30 cellular contexts compared by ENCODE assay signal in the genomic region with DNA sequence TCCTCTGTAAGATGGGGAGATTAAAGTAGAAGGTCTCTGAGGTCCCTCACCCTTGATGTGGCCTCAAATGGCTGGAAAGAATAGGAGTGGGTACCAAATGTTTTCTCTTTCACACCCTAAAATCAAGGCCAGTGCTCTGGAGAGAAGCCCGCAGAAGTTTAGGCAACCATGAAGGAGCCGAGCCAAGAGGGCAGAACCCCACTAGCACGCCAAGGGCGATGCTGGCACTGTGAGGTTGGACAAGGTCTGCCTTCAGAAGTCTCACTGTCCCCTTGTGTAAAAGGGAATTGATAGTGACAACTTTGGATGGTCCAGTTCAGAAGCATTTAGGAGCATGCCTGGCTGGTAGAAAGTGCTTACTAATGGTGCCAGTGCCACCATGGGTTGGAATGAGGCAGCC. TPM values are rescaled to one million over a fixed set of nuclear protein-coding genes. Genes with fewer than 3 reads are reported as not detected.
"Had no signal": no experiment of that assay in that cellular context is flagged by ENCODE, and none has a peak within 500 bp of the region (broad histone marks: within the 10 kb centered on the region; RNA-seq: fewer than 3 reads in every experiment).

No MANE protein-coding gene starts in this region.

- FAIRE-seq: TTC549 had no signal

- H3K27ac ChIP-seq: brain microvascular endothelial cell, colonic mucosa, SJSA1 had no signal

- H3K36me3 ChIP-seq: brain microvascular endothelial cell, colonic mucosa, SJSA1 had no signal

- H3K4me3 ChIP-seq: colonic mucosa, SJSA1 had no signal

- H3K9ac ChIP-seq: SK-N-SH had no signal

- H3K4me1 ChIP-seq: colonic mucosa, SJSA1 had no signal

- H3K9me3 Mint-ChIP-seq: activated T-cell treated with anti-CD3 and anti-CD28 coated beads, Interleukin-2, amount 50 U/mL, for 72 hours; activated T-helper 17 cell treated with anti-CD3 and anti-CD28 coated beads, Interleukin-2, amount 50 U/mL, for 72 hours; central memory CD8-positive, alpha-beta T cell; T-helper 1 cell treated with Interleukin-12 subunit alpha and Interleukin-12 subunit beta and Interleukin-4 antibody, amounts not matched to agents 30 μg/mL and 1 μg/mL, for 36 hours; T-helper 2 cell treated with Interferon-gamma antibody and Interleukin-4, amounts not matched to agents 5 μg/mL and 100 μg/mL, for 36 hours had no signal

- H3K9me3 ChIP-seq: colonic mucosa, SJSA1, SK-N-SH had no signal

- H3K4me1 Mint-ChIP-seq: activated T-helper 17 cell treated with anti-CD3 and anti-CD28 coated beads, Interleukin-2, amount 50 U/mL, for 72 hours; central memory CD8-positive, alpha-beta T cell had no signal

- H3K27ac Mint-ChIP-seq: activated T-cell treated with anti-CD3 and anti-CD28 coated beads, Interleukin-2, amount 50 U/mL, for 72 hours; activated T-helper 17 cell treated with anti-CD3 and anti-CD28 coated beads, Interleukin-2, amount 50 U/mL, for 72 hours; T-helper 1 cell treated with Interleukin-12 subunit alpha and Interleukin-12 subunit beta and Interleukin-4 antibody, amounts not matched to agents 30 μg/mL and 1 μg/mL, for 36 hours; T-helper 2 cell treated with Interferon-gamma antibody and Interleukin-4, amounts not matched to agents 5 μg/mL and 100 μg/mL, for 36 hours had no signal

- H3K4me3 Mint-ChIP-seq: activated T-cell treated with anti-CD3 and anti-CD28 coated beads, Interleukin-2, amount 50 U/mL, for 72 hours; activated T-helper 17 cell treated with anti-CD3 and anti-CD28 coated beads, Interleukin-2, amount 50 U/mL, for 72 hours; central memory CD8-positive, alpha-beta T cell; T-helper 1 cell treated with Interleukin-12 subunit alpha and Interleukin-12 subunit beta and Interleukin-4 antibody, amounts not matched to agents 30 μg/mL and 1 μg/mL, for 36 hours; T-helper 2 cell treated with Interferon-gamma antibody and Interleukin-4, amounts not matched to agents 5 μg/mL and 100 μg/mL, for 36 hours had no signal

- H3K27me3 ChIP-seq: brain microvascular endothelial cell, colonic mucosa had no signal

- DNase-seq: activated CD4-positive, alpha-beta T cell treated with anti-CD3 and anti-CD28 coated beads, Interleukin-2, amount 50 U/mL, for 1 hour; activated effector memory CD4-positive, alpha-beta T cell treated with anti-CD3 and anti-CD28 coated beads, Interleukin-2, amount 50 U/mL, for 16 hours; activated naive CD4-positive, alpha-beta T cell; activated naive CD4-positive, alpha-beta T cell treated with anti-CD3 and anti-CD28 coated beads, Interleukin-2, amount 50 U/mL, for 16 hours; activated T-cell treated with anti-CD3 and anti-CD28 coated beads, Interleukin-2, amount 50 U/mL, for 1 hour; activated T-cell treated with anti-CD3 and anti-CD28 coated beads, Interleukin-2, amount 50 U/mL, for 72 hours; brain microvascular endothelial cell; colonic mucosa; NCI-H1105; NCI-H1417 treated with DMSO at 0.1 percent for 48 hours; NCI-H187 treated with DMSO at 0.1 percent for 48 hours; NCI-H2081; NCI-H2171 treated with DMSO at 0.1 percent for 48 hours; NCI-H2227 treated with DMSO at 0.1 percent for 48 hours; NCI-H446; NCI-H524; NCI-H69; NCI-H82; SHP77 treated with DMSO at 0.1 percent for 48 hours; SK-N-SH had no signal

- ATAC-seq: activated T-helper 17 cell treated with anti-CD3 and anti-CD28 coated beads, Interleukin-2, amount 50 U/mL, for 72 hours; Panc1 had no signal

RNA-seq across cellular contexts. Expression of gene OTOF, which starts 16.3 kb away (rescaled TPM):
- total RNA-seq: chondrocyte, colonic mucosa, RPMI7951, SJSA1 had no signal
- polyA plus RNA-seq: aorta, SK-N-SH had no signal
